In the genomic region with DNA sequence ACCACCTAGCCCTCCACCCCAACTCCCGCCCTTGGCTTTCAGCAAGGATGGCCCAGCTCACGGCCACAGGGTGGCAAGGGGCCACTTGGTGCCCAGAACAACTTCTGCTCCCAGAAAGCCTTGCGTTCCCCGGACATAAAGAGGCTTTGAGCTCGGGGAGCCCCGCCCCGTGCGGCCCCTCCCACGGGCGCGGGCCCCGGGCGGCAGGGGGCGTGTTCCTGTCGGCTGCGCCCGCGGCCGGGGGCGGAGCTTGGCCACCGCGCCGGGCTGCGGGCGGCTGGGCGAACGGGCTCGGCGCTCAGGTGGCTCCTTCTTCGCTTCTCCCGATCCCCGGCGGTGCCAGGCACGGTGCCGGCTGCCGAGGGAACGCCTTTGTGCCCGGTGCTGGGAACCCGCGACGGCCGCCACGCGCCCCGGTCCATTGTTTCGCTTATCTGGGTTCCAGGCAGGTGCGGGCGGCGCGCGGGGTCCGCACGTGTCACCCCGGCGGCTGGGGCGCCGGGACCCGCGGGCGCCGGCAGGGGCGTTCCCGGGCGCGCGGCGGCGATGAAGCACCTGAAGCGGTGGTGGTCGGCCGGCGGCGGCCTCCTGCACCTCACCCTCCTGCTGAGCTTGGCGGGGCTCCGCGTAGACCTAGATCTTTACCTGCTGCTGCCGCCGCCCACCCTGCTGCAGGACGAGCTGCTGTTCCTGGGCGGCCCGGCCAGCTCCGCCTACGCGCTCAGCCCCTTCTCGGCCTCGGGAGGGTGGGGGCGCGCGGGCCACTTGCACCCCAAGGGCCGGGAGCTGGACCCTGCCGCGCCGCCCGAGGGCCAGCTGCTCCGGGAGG, we compare ENCODE assay signal across 8 cellular contexts. TPM values are rescaled to one million over a fixed set of nuclear protein-coding genes. Genes with fewer than 3 reads are reported as not detected.
DNase-seq lines count a peak whose midpoint lies in the region; ATAC-seq lines count a peak whose summit lies in the region.

A gene with protein sequence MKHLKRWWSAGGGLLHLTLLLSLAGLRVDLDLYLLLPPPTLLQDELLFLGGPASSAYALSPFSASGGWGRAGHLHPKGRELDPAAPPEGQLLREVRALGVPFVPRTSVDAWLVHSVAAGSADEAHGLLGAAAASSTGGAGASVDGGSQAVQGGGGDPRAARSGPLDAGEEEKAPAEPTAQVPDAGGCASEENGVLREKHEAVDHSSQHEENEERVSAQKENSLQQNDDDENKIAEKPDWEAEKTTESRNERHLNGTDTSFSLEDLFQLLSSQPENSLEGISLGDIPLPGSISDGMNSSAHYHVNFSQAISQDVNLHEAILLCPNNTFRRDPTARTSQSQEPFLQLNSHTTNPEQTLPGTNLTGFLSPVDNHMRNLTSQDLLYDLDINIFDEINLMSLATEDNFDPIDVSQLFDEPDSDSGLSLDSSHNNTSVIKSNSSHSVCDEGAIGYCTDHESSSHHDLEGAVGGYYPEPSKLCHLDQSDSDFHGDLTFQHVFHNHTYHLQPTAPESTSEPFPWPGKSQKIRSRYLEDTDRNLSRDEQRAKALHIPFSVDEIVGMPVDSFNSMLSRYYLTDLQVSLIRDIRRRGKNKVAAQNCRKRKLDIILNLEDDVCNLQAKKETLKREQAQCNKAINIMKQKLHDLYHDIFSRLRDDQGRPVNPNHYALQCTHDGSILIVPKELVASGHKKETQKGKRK (plus strand): TSS at position 246 of the 829 bp plus-strand sequence. CDS start 301 bp downstream, at position 547.

- peak; percentile 80 to 83 for ATAC-seq in CD4-positive, CD25-positive, alpha-beta regulatory T cell (ENCODE audit: low read depth in 2 of 2)
- ATAC-seq in GM19372 (IDR thresholded peaks at IDR 0.05; ENCODE audit: low read depth, unreplicated experiment) (peak; percentile 69), HG03520 (IDR thresholded peaks at IDR 0.05; ENCODE audit: unreplicated experiment) (peak; percentile 70)

- in situ Hi-C loops in endometrial microvascular endothelial cells (cut with HindIII; ENCODE audit: inconsistent ontology term, low pct_unique_long_range_greater_than_20kb, low sequenced_read_pairs) = loop anchor here (10.0 kb wide), 1 partner anchor 57 kb away; no protein-coding TSS in a partner anchor

- peaks cover 7 to 56% (median 35%) of the 10 kb centered on the region in 4 donors for H3K4me1 Mint-ChIP-seq in CD4-positive, CD25-positive, alpha-beta regulatory T cell

- peak within 1 kb of the TSS; percentile 87 for H3K27ac ChIP-seq in CD4-positive, CD25-positive, alpha-beta regulatory T cell (ENCODE audit: insufficient read depth, low read length, poor library complexity, severe bottlenecking)

- no peaks in the 10 kb centered on the region for H3K27me3 Mint-ChIP-seq in CD4-positive, CD25-positive, alpha-beta regulatory T cell

- peaks cover 0 to 2% (median 0%) of the 10 kb centered on the region in 7 donors for H3K9me3 Mint-ChIP-seq in CD4-positive, CD25-positive, alpha-beta regulatory T cell

- H3K4me3 ChIP-seq in CD4-positive, CD25-positive, alpha-beta regulatory T cell (ENCODE audit: low read depth, low read length) = peak within 1 kb of the TSS; percentile 92

- no peaks in the 10 kb centered on the region for H3K36me3 ChIP-seq in CD4-positive, CD25-positive, alpha-beta regulatory T cell (ENCODE audit: control insufficient read depth, insufficient read depth, low read length)

- POLR2A ChIA-PET in activated CD8-positive, alpha-beta memory T cell treated with anti-CD3 and anti-CD28 coated beads for 36 hours (lab: Charles Lee) = interaction anchor here (0.6 to 2.8 kb wide), 17 partner anchors 14 to 290 kb away, joined by 3 to 17 read pairs (median 5); a partner anchor contains a TSS

- CTCF ChIA-PET in activated CD8-positive, alpha-beta memory T cell treated with anti-CD3 and anti-CD28 coated beads for 36 hours (lab: Charles Lee) = interaction anchor here (0.5 to 1.6 kb wide), 8 partner anchors 9 to 243 kb away, joined by 3 to 5 read pairs (median 4); no protein-coding TSS in a partner anchor

- peak within 1 kb of the TSS; percentile 92 to 98 (median 96) for H3K27ac Mint-ChIP-seq in CD4-positive, CD25-positive, alpha-beta regulatory T cell

- H3K4me3 Mint-ChIP-seq in CD4-positive, CD25-positive, alpha-beta regulatory T cell = peak within 1 kb of the TSS; percentile 97 to 100 (median 98)

- H3K36me3 Mint-ChIP-seq in CD4-positive, CD25-positive, alpha-beta regulatory T cell = no peaks in the 10 kb centered on the region

- no peaks in the 10 kb centered on the region for H3K9me3 ChIP-seq in CD4-positive, CD25-positive, alpha-beta regulatory T cell (ENCODE audit: control insufficient read depth in 2 of 2, low read length in 2 of 2)

- H3K27me3 ChIP-seq in CD4-positive, CD25-positive, alpha-beta regulatory T cell (ENCODE audit: control insufficient read depth, insufficient read depth, low read length) = no peaks in the 10 kb centered on the region

- DNase-seq in CD4-positive, CD25-positive, alpha-beta regulatory T cell = peak; percentile 77 to 91 (median 82)
- DNase-seq in NOMO-1 (lab: John Stamatoyannopoulos, UW; ENCODE audit: unreplicated experiment in 2 of 2) (peak; percentile 82 to 89), midbrain (lab: John Stamatoyannopoulos, UW) (peak; percentile 84)
- peak; percentile 57 to 72 for DNase-seq in stimulated activated CD8-positive, alpha-beta memory T cell treated with anti-CD3 and anti-CD28 coated beads, Interleukin-15, amount 100 ng/mL, for 4 hours (ENCODE audit: low read depth in 2 of 2)

- H3K4me1 ChIP-seq in CD4-positive, CD25-positive, alpha-beta regulatory T cell (ENCODE audit: control insufficient read depth, insufficient read depth, low read length, poor library complexity, severe bottlenecking) = peaks cover 49% of the 10 kb centered on the region

RNA-seq across cellular contexts. Expression of the gene that starts here (rescaled TPM):
- 10.9 TPM for total RNA-seq in CD4-positive, CD25-positive, alpha-beta regulatory T cell
- 10 to 100 TPM in 3 of 4 donors, 1 to 10 TPM in 1; 8.8 to 13.9 (median 13.2) TPM for polyA plus RNA-seq in CD4-positive, CD25-positive, alpha-beta regulatory T cell
- 10 to 100 TPM; 60.2 to 62.1 TPM for total RNA-seq in activated CD8-positive, alpha-beta memory T cell treated with anti-CD3 and anti-CD28 coated beads for 36 hours
- 84.3 TPM for total RNA-seq in endometrial microvascular endothelial cells (ENCODE audit: inconsistent ontology term)

Comparison
In these comparisons a context has a peak if more than half of its experiments do, and no peak if none do; other contexts are left out.
1. Peak in every context shown above with its lines: DNase-seq, ATAC-seq, H3K4me3 ChIP-seq and H3K27ac ChIP-seq.